In the genomic region with DNA sequence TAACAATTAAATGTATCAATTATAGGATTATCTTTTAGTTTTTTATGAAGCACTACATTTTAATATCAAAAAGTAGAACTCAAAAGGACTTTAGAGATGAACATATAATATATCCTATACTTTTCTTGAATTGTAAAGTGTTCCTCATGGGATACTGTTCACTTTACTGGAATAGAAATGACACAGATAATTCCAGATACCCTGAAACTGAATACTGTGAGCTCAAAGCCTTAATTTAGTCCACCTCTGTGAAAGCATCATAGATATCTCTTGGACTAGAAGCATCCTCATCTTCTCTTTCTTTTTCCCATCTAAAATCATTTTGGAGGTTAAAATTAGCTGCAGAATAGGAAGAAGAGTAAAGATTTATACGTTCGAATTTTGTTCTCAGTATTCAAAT, we compare ENCODE assay signal across 10 cellular contexts. TPM values are rescaled to one million over a fixed set of nuclear protein-coding genes. Genes with fewer than 3 reads are reported as not detected.
"Had no signal": no experiment of that assay in that cellular context is flagged by ENCODE, and none has a peak within 500 bp of the region (broad histone marks: within the 10 kb centered on the region; RNA-seq: fewer than 3 reads in every experiment).

No MANE protein-coding gene starts in this region.

- H3K4me3 ChIP-seq: GM23338, K562 had no signal

- DNase-seq: H9, HCEC 1CT, IMR-90, KG1 had no signal

- ATAC-seq: GM23338, K562 had no signal

- H3K4me2 ChIP-seq: GM23338 had no signal

- FAIRE-seq: H1, H54, HTR-8/SVneo, K562 had no signal

- H2AFZ ChIP-seq: GM23338 had no signal

RNA-seq across cellular contexts. Expression of gene ADAMTS19, which starts 49.3 kb away (rescaled TPM):
- total RNA-seq: HT-29, K562 had no signal
- polyA plus RNA-seq: K562 had no signal
